In genomic region chr10:26213157-26213780, GRCh38 we compare ENCODE assay signal across 25 cellular contexts. TPM values are rescaled to one million over a fixed set of nuclear protein-coding genes. Genes with fewer than 3 reads are reported as not detected.
"Had no signal": no experiment of that assay in that cellular context is flagged by ENCODE, and none has a peak within 500 bp of the region (broad histone marks: within the 10 kb centered on the region; RNA-seq: fewer than 3 reads in every experiment).

No MANE protein-coding gene starts in this region.

- ATAC-seq: activated CD4-positive, alpha-beta T cell treated with anti-CD3 and anti-CD28 coated beads for 36 hours; activated CD8-positive, alpha-beta memory T cell treated with anti-CD3 and anti-CD28 coated beads, Interleukin-2, amount 10 ng/mL, durations not matched to agents 7 days and 5 days; effector memory CD8-positive, alpha-beta T cell; right lobe of liver had no signal

- DNase-seq: activated CD4-positive, alpha-beta memory T cell treated with anti-CD3 and anti-CD28 coated beads, Interleukin-2, amount 10 ng/mL, durations not matched to agents 7 days and 5 days; activated CD4-positive, alpha-beta T cell treated with anti-CD3 and anti-CD28 coated beads for 36 hours; activated CD8-positive, alpha-beta memory T cell treated with anti-CD3 and anti-CD28 coated beads, Interleukin-2, amount 10 ng/mL, durations not matched to agents 7 days and 5 days; activated naive CD8-positive, alpha-beta T cell treated with anti-CD3 and anti-CD28 coated beads for 36 hours; amniotic stem cell; dermis blood vessel endothelial cell; effector memory CD8-positive, alpha-beta T cell; foreskin fibroblast; left ventricle myocardium inferior; mammary epithelial cell; right lobe of liver; small intestine; stimulated activated CD4-positive, alpha-beta T cell treated with anti-CD3 and anti-CD28 coated beads, Interleukin-15, amount 100 ng/mL, for 24 hours; stimulated activated CD4-positive, alpha-beta T cell treated with anti-CD3 and anti-CD28 coated beads, Interleukin-2, amount 100 ng/mL, for 48 hours; T-helper 2 cell; transverse colon had no signal

- H3K36me3 Mint-ChIP-seq: activated naive CD8-positive, alpha-beta T cell treated with anti-CD3 and anti-CD28 coated beads for 36 hours had no signal

- H3K9me3 Mint-ChIP-seq: activated CD4-positive, alpha-beta memory T cell treated with anti-CD3 and anti-CD28 coated beads, Interleukin-2, amount 10 ng/mL, durations not matched to agents 7 days and 5 days; activated naive CD8-positive, alpha-beta T cell treated with anti-CD3 and anti-CD28 coated beads for 36 hours; effector memory CD8-positive, alpha-beta T cell; neural crest cell; stimulated activated naive CD8-positive, alpha-beta T cell treated with anti-CD3 and anti-CD28 coated beads, Interleukin-15, Interleukin-2, amounts not matched to agents 100 ng/mL and 50 ng/mL, for 24 hours had no signal

- H3K9me3 ChIP-seq: left ventricle myocardium inferior, right lobe of liver, transverse colon, vagina had no signal

- H3K4me3 Mint-ChIP-seq: activated CD4-positive, alpha-beta memory T cell treated with anti-CD3 and anti-CD28 coated beads, Interleukin-2, amount 10 ng/mL, durations not matched to agents 7 days and 5 days; activated CD4-positive, alpha-beta T cell treated with anti-CD3 and anti-CD28 coated beads for 36 hours; activated CD8-positive, alpha-beta memory T cell treated with anti-CD3 and anti-CD28 coated beads, Interleukin-2, amount 10 ng/mL, durations not matched to agents 7 days and 5 days; activated naive CD8-positive, alpha-beta T cell treated with anti-CD3 and anti-CD28 coated beads for 36 hours; effector memory CD8-positive, alpha-beta T cell; stimulated activated naive CD8-positive, alpha-beta T cell treated with anti-CD3 and anti-CD28 coated beads, Interleukin-15, Interleukin-2, amounts not matched to agents 100 ng/mL and 50 ng/mL, for 24 hours had no signal

- H3K27ac ChIP-seq: cardiac muscle cell, left ventricle myocardium inferior, right lobe of liver, transverse colon, vagina had no signal

- H3K27ac Mint-ChIP-seq: activated CD4-positive, alpha-beta memory T cell treated with anti-CD3 and anti-CD28 coated beads, Interleukin-2, amount 10 ng/mL, durations not matched to agents 7 days and 5 days; activated CD4-positive, alpha-beta T cell treated with anti-CD3 and anti-CD28 coated beads for 36 hours; activated CD8-positive, alpha-beta memory T cell treated with anti-CD3 and anti-CD28 coated beads, Interleukin-2, amount 10 ng/mL, durations not matched to agents 7 days and 5 days; activated naive CD8-positive, alpha-beta T cell treated with anti-CD3 and anti-CD28 coated beads for 36 hours; effector memory CD8-positive, alpha-beta T cell; stimulated activated naive CD8-positive, alpha-beta T cell treated with anti-CD3 and anti-CD28 coated beads, Interleukin-15, Interleukin-2, amounts not matched to agents 100 ng/mL and 50 ng/mL, for 24 hours had no signal

- H3K4me3 ChIP-seq: cardiac muscle cell, left ventricle myocardium inferior, right lobe of liver, transverse colon, vagina had no signal

- H3K36me3 ChIP-seq: cardiac muscle cell, left ventricle myocardium inferior, right lobe of liver, transverse colon, vagina had no signal

RNA-seq across cellular contexts. Expression of gene GAD2, which starts 3.3 kb away (rescaled TPM):
- total RNA-seq: activated CD4-positive, alpha-beta memory T cell treated with anti-CD3 and anti-CD28 coated beads, Interleukin-2, amount 10 ng/mL, durations not matched to agents 7 days and 5 days; activated CD4-positive, alpha-beta T cell treated with anti-CD3 and anti-CD28 coated beads for 36 hours; activated CD8-positive, alpha-beta memory T cell treated with anti-CD3 and anti-CD28 coated beads, Interleukin-2, amount 10 ng/mL, durations not matched to agents 7 days and 5 days; activated naive CD8-positive, alpha-beta T cell treated with anti-CD3 and anti-CD28 coated beads for 36 hours; cardiac muscle cell; dermis blood vessel endothelial cell; glomerular endothelial cell; kidney epithelial cell; left ventricle myocardium inferior; mammary epithelial cell; myocyte; osteocyte; pulmonary artery endothelial cell; right lobe of liver; transverse colon; vagina had no signal
- polyA plus RNA-seq: cardiac muscle cell, mammary epithelial cell had no signal
